ENCODE assay signal across 1 cellular context in the genomic region with DNA sequence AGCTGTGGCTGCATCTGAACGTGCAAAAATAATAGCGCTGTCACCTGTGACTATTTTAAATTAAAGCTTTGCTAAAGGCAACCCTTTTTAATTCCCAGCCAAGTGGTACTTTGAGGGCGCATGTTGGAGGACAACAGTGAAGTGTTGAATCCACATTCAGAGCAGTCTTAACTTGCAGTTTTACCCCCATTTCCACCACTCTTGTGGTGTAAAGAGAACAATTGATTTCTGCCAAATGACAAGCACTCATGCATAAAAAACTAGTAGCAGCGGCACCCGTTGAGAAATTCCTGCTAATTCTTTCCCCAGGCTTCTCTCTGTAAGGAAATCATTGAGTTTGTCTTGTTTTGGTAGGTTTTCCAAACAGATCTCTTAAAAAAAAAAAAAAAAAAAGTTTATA.
TF ChIP-seq lines count a peak whose summit lies in the region.

No MANE protein-coding gene starts in this region.

TF ChIP-seq in H1, 55 proteins besides CTCF, POLR2A, EP300 and RAD21:
- TF ChIP-seq ATF2 (IDR thresholded peaks at IDR 0.05; ENCODE audit: low read length): no peak
- no peak for TF ChIP-seq SUZ12 (IDR thresholded peaks at IDR 0.05; ENCODE audit: low read length)
- TF ChIP-seq CREB1 (IDR thresholded peaks at IDR 0.05): no peak
- TF ChIP-seq, protein P1, sequence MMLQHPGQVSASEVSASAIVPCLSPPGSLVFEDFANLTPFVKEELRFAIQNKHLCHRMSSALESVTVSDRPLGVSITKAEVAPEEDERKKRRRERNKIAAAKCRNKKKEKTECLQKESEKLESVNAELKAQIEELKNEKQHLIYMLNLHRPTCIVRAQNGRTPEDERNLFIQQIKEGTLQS (IDR thresholded peaks at IDR 0.05; ENCODE audit: insufficient read depth, low read depth, low read length): no peak
